8 cellular contexts compared by ENCODE assay signal in genomic region chr12:6752181-6752930, GRCh38. TPM values are rescaled to one million over a fixed set of nuclear protein-coding genes. Genes with fewer than 3 reads are reported as not detected.
DNase-seq lines count a peak whose midpoint lies in the region; ATAC-seq, FAIRE-seq and TF ChIP-seq lines count a peak whose summit lies in the region.

No MANE protein-coding gene starts in this region.

- peak; percentile 38 for TF ChIP-seq CTCF in glutamatergic neuron (IDR thresholded peaks at IDR 0.05; ENCODE audit: partially characterized antibody, unreplicated experiment)
- no peak for TF ChIP-seq CTCF in pancreas (IDR thresholded peaks at IDR 0.05)

- FAIRE-seq in pancreas (lab: Jason Lieb, UNC): no peak

- H3K36me3 Mint-ChIP-seq in activated T-helper 2 cell treated with anti-CD3 and anti-CD28 coated beads, Interferon-gamma antibody, Interleukin-2, Interleukin-4, amounts not matched to agents 10 μg/mL and 5 μg/mL and 100 μg/mL, durations not matched to agents 14 hours and 24 hours and 36 hours (ENCODE audit: low read depth): peaks cover 45% of the 10 kb centered on the region
- peaks cover 14% of the 10 kb centered on the region for H3K36me3 Mint-ChIP-seq in glutamatergic neuron (ENCODE audit: unreplicated experiment)

- peaks cover 4 to 42% (median 28%) of the 10 kb centered on the region in 3 donors for H3K36me3 ChIP-seq in pancreas

- H3K9me3 ChIP-seq in pancreas: no peaks in the 10 kb centered on the region

- H3K4me1 ChIP-seq in pancreas: peaks cover 7 to 11% (median 11%) of the 10 kb centered on the region in 3 donors

- ATAC-seq in pancreas (peak in 3 of 4 donors; percentile 17 to 32 (median 28)), HG03432 (IDR thresholded peaks at IDR 0.05; ENCODE audit: unreplicated experiment) (no peak)

- 3 to 5% methylated on average over 15 to 25 of the region's 25 CpGs for WGBS in pancreas, 2 donors

- peak overlapping the region; percentile 94 for H3K4me3 Mint-ChIP-seq in activated T-helper 2 cell treated with anti-CD3 and anti-CD28 coated beads, Interferon-gamma antibody, Interleukin-2, Interleukin-4, amounts not matched to agents 10 μg/mL and 5 μg/mL and 100 μg/mL, durations not matched to agents 14 hours and 24 hours and 36 hours (ENCODE audit: low read depth)
- peak overlapping the region; percentile 95 for H3K4me3 Mint-ChIP-seq in glutamatergic neuron (ENCODE audit: unreplicated experiment)

- H3K27me3 Mint-ChIP-seq in activated T-helper 2 cell treated with anti-CD3 and anti-CD28 coated beads, Interferon-gamma antibody, Interleukin-2, Interleukin-4, amounts not matched to agents 10 μg/mL and 5 μg/mL and 100 μg/mL, durations not matched to agents 14 hours and 24 hours and 36 hours (ENCODE audit: low read depth): no peaks in the 10 kb centered on the region
- peaks cover 8% of the 10 kb centered on the region for H3K27me3 Mint-ChIP-seq in glutamatergic neuron (ENCODE audit: unreplicated experiment)

- peak overlapping the region; percentile 87 for H3K27ac Mint-ChIP-seq in activated T-helper 2 cell treated with anti-CD3 and anti-CD28 coated beads, Interferon-gamma antibody, Interleukin-2, Interleukin-4, amounts not matched to agents 10 μg/mL and 5 μg/mL and 100 μg/mL, durations not matched to agents 14 hours and 24 hours and 36 hours
- H3K27ac Mint-ChIP-seq in glutamatergic neuron (ENCODE audit: unreplicated experiment): peak overlapping the region; percentile 81

- DNase-seq in NCI-H1436 (lab: John Stamatoyannopoulos, UW) (peak; percentile 29), NCI-H1436 treated with DMSO at 0.1 percent for 48 hours (lab: John Stamatoyannopoulos, UW) (no peak), M059J (ENCODE audit: low read depth) (peak; percentile 39), glutamatergic neuron (peak; percentile 54), pancreas (peak in 1 of 6 donors; percentile 54), ureter (ENCODE audit: low spot score) (no peak)
- DNase-seq in activated T-helper 2 cell treated with anti-CD3 and anti-CD28 coated beads, Interferon-gamma antibody, Interleukin-2, Interleukin-4, amounts not matched to agents 10 μg/mL and 5 μg/mL and 100 μg/mL, durations not matched to agents 14 hours and 24 hours and 36 hours (ENCODE audit: low spot score): no peak

- H3K4me1 Mint-ChIP-seq in activated T-helper 2 cell treated with anti-CD3 and anti-CD28 coated beads, Interferon-gamma antibody, Interleukin-2, Interleukin-4, amounts not matched to agents 10 μg/mL and 5 μg/mL and 100 μg/mL, durations not matched to agents 14 hours and 24 hours and 36 hours (ENCODE audit: low read depth): peaks cover 29% of the 10 kb centered on the region
- peaks cover 16% of the 10 kb centered on the region for H3K4me1 Mint-ChIP-seq in glutamatergic neuron (ENCODE audit: low read depth, unreplicated experiment)

- intact Hi-C loops in activated T-helper 2 cell treated with anti-CD3 and anti-CD28 coated beads, Interferon-gamma antibody, Interleukin-2, Interleukin-4, amounts not matched to agents 10 μg/mL and 5 μg/mL and 100 μg/mL, durations not matched to agents 14 hours and 24 hours and 36 hours (cut with micrococcal nuclease): loop anchor here (2.0 kb wide), 1 partner anchor 64 kb away; the partner anchor contains the start of gene ZNF384
- intact Hi-C loops in pancreas (cut with DNase I): no loop called here

- no peaks in the 10 kb centered on the region for H3K27me3 ChIP-seq in pancreas

- peak overlapping the region; percentile 94 to 99 (median 96) for H3K27ac ChIP-seq in pancreas

- peak overlapping the region; percentile 68 to 96 (median 94) for H3K4me3 ChIP-seq in pancreas

- no peaks in the 10 kb centered on the region for H3K9me3 Mint-ChIP-seq in activated T-helper 2 cell treated with anti-CD3 and anti-CD28 coated beads, Interferon-gamma antibody, Interleukin-2, Interleukin-4, amounts not matched to agents 10 μg/mL and 5 μg/mL and 100 μg/mL, durations not matched to agents 14 hours and 24 hours and 36 hours
- peaks cover 8% of the 10 kb centered on the region for H3K9me3 Mint-ChIP-seq in glutamatergic neuron (ENCODE audit: unreplicated experiment)

RNA-seq across cellular contexts. Expression of gene MLF2, which starts 0.6 kb away (rescaled TPM):
- 274 and 278 TPM in 2 replicates for total RNA-seq in M059J (2014; rRNA removed; shearing (Covaris generic))
- total RNA-seq in activated T-helper 2 cell treated with anti-CD3 and anti-CD28 coated beads, Interferon-gamma antibody, Interleukin-2, Interleukin-4, amounts not matched to agents 10 μg/mL and 5 μg/mL and 100 μg/mL, durations not matched to agents 14 hours and 24 hours and 36 hours: 162 and 172 TPM in 2 replicates
- total RNA-seq in glutamatergic neuron (ENCODE audit: unreplicated experiment): 228 TPM
- 10 to 100 TPM; 38.5 to 63.0 (median 54.0) TPM for total RNA-seq in pancreas
- polyA plus RNA-seq in pancreas: 100 to 1,000 TPM in 1 of 2 donors, 10 to 100 TPM in 1; 74.7 to 111 TPM
- total RNA-seq in ureter: 139 TPM

RNA-seq across cellular contexts. Expression of gene PTMS, which starts 13.8 kb away (rescaled TPM):
- 136 and 216 TPM in 2 replicates for total RNA-seq in M059J (2014; rRNA removed; shearing (Covaris generic))
- total RNA-seq in activated T-helper 2 cell treated with anti-CD3 and anti-CD28 coated beads, Interferon-gamma antibody, Interleukin-2, Interleukin-4, amounts not matched to agents 10 μg/mL and 5 μg/mL and 100 μg/mL, durations not matched to agents 14 hours and 24 hours and 36 hours: 235 and 262 TPM in 2 replicates
- total RNA-seq in glutamatergic neuron (ENCODE audit: unreplicated experiment): 966 TPM
- 100 to 1,000 TPM in 1 of 6 donors, 10 to 100 TPM in 5; 41.0 to 117 (median 58.3) TPM for total RNA-seq in pancreas
- polyA plus RNA-seq in pancreas: 100 to 1,000 TPM; 128 to 276 TPM
- total RNA-seq in ureter: 288 TPM

RNA-seq across cellular contexts. Expression of gene LAG3, which starts 20.0 kb away (rescaled TPM):
- not detected in 2 replicates for total RNA-seq in M059J (2014; rRNA removed; shearing (Covaris generic))
- 215 and 223 TPM in 2 replicates for total RNA-seq in activated T-helper 2 cell treated with anti-CD3 and anti-CD28 coated beads, Interferon-gamma antibody, Interleukin-2, Interleukin-4, amounts not matched to agents 10 μg/mL and 5 μg/mL and 100 μg/mL, durations not matched to agents 14 hours and 24 hours and 36 hours
- total RNA-seq in glutamatergic neuron (ENCODE audit: unreplicated experiment) (7.3 TPM), pancreas (under 1 TPM in 5 of 6 donors, not detected in 1; 0.15 to 0.32 (median 0.19) TPM), ureter (2.3 TPM)
- polyA plus RNA-seq in pancreas: under 1 TPM; 0.70 to 0.91 TPM

RNA-seq across cellular contexts. Expression of gene COPS7A, which starts 28.5 kb away (rescaled TPM):
- 60.2 and 66.0 TPM in 2 replicates for total RNA-seq in M059J (2014; rRNA removed; shearing (Covaris generic))
- 33.0 and 35.6 TPM in 2 replicates for total RNA-seq in activated T-helper 2 cell treated with anti-CD3 and anti-CD28 coated beads, Interferon-gamma antibody, Interleukin-2, Interleukin-4, amounts not matched to agents 10 μg/mL and 5 μg/mL and 100 μg/mL, durations not matched to agents 14 hours and 24 hours and 36 hours
- total RNA-seq in glutamatergic neuron (ENCODE audit: unreplicated experiment) (25.9 TPM), pancreas (10 to 100 TPM; 14.2 to 31.0 (median 23.8) TPM), ureter (77.9 TPM)
- 10 to 100 TPM; 29.5 to 39.6 TPM for polyA plus RNA-seq in pancreas

RNA-seq across cellular contexts. Expression of gene CD4, which starts 37.0 kb away (rescaled TPM):
- not detected in 2 replicates for total RNA-seq in M059J (2014; rRNA removed; shearing (Covaris generic))
- 354 and 368 TPM in 2 replicates for total RNA-seq in activated T-helper 2 cell treated with anti-CD3 and anti-CD28 coated beads, Interferon-gamma antibody, Interleukin-2, Interleukin-4, amounts not matched to agents 10 μg/mL and 5 μg/mL and 100 μg/mL, durations not matched to agents 14 hours and 24 hours and 36 hours
- total RNA-seq in glutamatergic neuron (ENCODE audit: unreplicated experiment) (0.17 TPM), pancreas (10 to 100 TPM in 1 of 6 donors, 1 to 10 TPM in 5; 1.2 to 19.9 (median 4.0) TPM), ureter (18.0 TPM)
- 1 to 10 TPM; 1.2 to 2.0 TPM for polyA plus RNA-seq in pancreas

Comparison
In these comparisons a context has a peak if more than half of its experiments do, and no peak if none do; other contexts are left out.
1. DNase-seq: peak in NCI-H1436 (single experiment), M059J (single experiment) and glutamatergic neuron (single experiment); none in NCI-H1436 treated with DMSO at 0.1 percent for 48 hours (single experiment), activated T-helper 2 cell treated with anti-CD3 and anti-CD28 coated beads, Interferon-gamma antibody, Interleukin-2, Interleukin-4, amounts not matched to agents 10 μg/mL and 5 μg/mL and 100 μg/mL, durations not matched to agents 14 hours and 24 hours and 36 hours (single experiment) and ureter (single experiment).
2. RNA of gene LAG3, which starts 20.0 kb away (total RNA-seq): 215 to 223 TPM in activated T-helper 2 cell treated with anti-CD3 and anti-CD28 coated beads, Interferon-gamma antibody, Interleukin-2, Interleukin-4, amounts not matched to agents 10 μg/mL and 5 μg/mL and 100 μg/mL, durations not matched to agents 14 hours and 24 hours and 36 hours; 7.3 TPM in glutamatergic neuron (single experiment), 2.3 TPM in ureter (single experiment), 0.15 to 0.32 TPM in pancreas and not detected in M059J; every median in the first group is over 10 times any median in the second.